ENCODE assay signal across 8 cellular contexts in genomic region chr11:44565746-44566558, GRCh38. TPM values are rescaled to one million over a fixed set of nuclear protein-coding genes. Genes with fewer than 3 reads are reported as not detected.
A peak's percentile ranks its signal among the peaks of the same experiment; 100 is the strongest.
DNase-seq lines count a peak whose midpoint lies in the region; ATAC-seq and TF ChIP-seq lines count a peak whose summit lies in the region.

No MANE protein-coding gene starts in this region.

- TF ChIP-seq CTCF in gastroesophageal sphincter (IDR thresholded peaks at IDR 0.05) (no peak), endothelial cell (IDR thresholded peaks at IDR 0.05; ENCODE audit: unreplicated experiment) (no peak)

- H3K27me3 ChIP-seq in SJSA1 (replicated peaks) (no peaks in the 10 kb centered on the region), gastroesophageal sphincter (no peaks in the 10 kb centered on the region)

- peak; percentile 71 for DNase-seq in NCI-H748 (lab: John Stamatoyannopoulos, UW; ENCODE audit: unreplicated experiment)
- DNase-seq in NCI-H748 treated with DMSO at 0.1 percent for 48 hours (lab: John Stamatoyannopoulos, UW): no peak
- no peak for DNase-seq in SJSA1 (ENCODE audit: low read depth in 1 of 2, low spot score in 2 of 2)
- no peak for DNase-seq in stimulated activated effector memory CD8-positive, alpha-beta T cell treated with anti-CD3 and anti-CD28 coated beads, Interleukin-12 subunit alpha, Interleukin-12 subunit beta, amount 100 ng/mL, for 72 hours (ENCODE audit: low spot score in 2 of 2)
- DNase-seq in endothelial cell (ENCODE audit: low spot score): no peak
- no peak for DNase-seq in SKM-1 (lab: John Stamatoyannopoulos, UW; ENCODE audit: unreplicated experiment)

- H3K4me1 Mint-ChIP-seq in stimulated activated effector memory CD8-positive, alpha-beta T cell treated with anti-CD3 and anti-CD28 coated beads, Interleukin-12 subunit alpha, Interleukin-12 subunit beta, amount 100 ng/mL, for 72 hours: peaks cover 49% of the 10 kb centered on the region
- H3K4me1 Mint-ChIP-seq in endothelial cell (ENCODE audit: unreplicated experiment): peaks cover 31% of the 10 kb centered on the region

- H3K4me1 ChIP-seq in SJSA1 (replicated peaks) (peaks cover 55% of the 10 kb centered on the region), gastroesophageal sphincter (peaks cover 5 to 77% (median 33%) of the 10 kb centered on the region in 3 donors)

- H3K9me3 Mint-ChIP-seq in stimulated activated effector memory CD8-positive, alpha-beta T cell treated with anti-CD3 and anti-CD28 coated beads, Interleukin-12 subunit alpha, Interleukin-12 subunit beta, amount 100 ng/mL, for 72 hours: no peaks in the 10 kb centered on the region
- H3K9me3 Mint-ChIP-seq in endothelial cell (ENCODE audit: unreplicated experiment): no peaks in the 10 kb centered on the region

- H3K4me3 ChIP-seq in SJSA1 (peak overlapping the region; percentile 44), gastroesophageal sphincter (peak overlapping the region; percentile 61 to 81)

- H3K27ac Mint-ChIP-seq in stimulated activated effector memory CD8-positive, alpha-beta T cell treated with anti-CD3 and anti-CD28 coated beads, Interleukin-12 subunit alpha, Interleukin-12 subunit beta, amount 100 ng/mL, for 72 hours: peak overlapping the region; percentile 91
- H3K27ac Mint-ChIP-seq in endothelial cell (ENCODE audit: unreplicated experiment): no peak overlapping the region

- H3K36me3 Mint-ChIP-seq in stimulated activated effector memory CD8-positive, alpha-beta T cell treated with anti-CD3 and anti-CD28 coated beads, Interleukin-12 subunit alpha, Interleukin-12 subunit beta, amount 100 ng/mL, for 72 hours: peaks cover 38% of the 10 kb centered on the region
- H3K36me3 Mint-ChIP-seq in endothelial cell (ENCODE audit: low read depth, unreplicated experiment): peaks cover 4% of the 10 kb centered on the region

- no peak for TF ChIP-seq EP300 in gastroesophageal sphincter (IDR thresholded peaks at IDR 0.05)

- ATAC-seq in gastroesophageal sphincter (no peak), GM21737 (IDR thresholded peaks at IDR 0.05; ENCODE audit: unreplicated experiment) (no peak)
- no peak for ATAC-seq in stimulated activated effector memory CD8-positive, alpha-beta T cell treated with anti-CD3 and anti-CD28 coated beads, Interleukin-12 subunit alpha, Interleukin-12 subunit beta, amount 100 ng/mL, for 72 hours

- H3K9me3 ChIP-seq in SJSA1 (replicated peaks): no peaks in the 10 kb centered on the region
- no peaks in the 10 kb centered on the region for H3K9me3 ChIP-seq in gastroesophageal sphincter

- 0 to 71% methylated on average over 1 to 3 of the region's 29 CpGs for WGBS in gastroesophageal sphincter (ENCODE audit: low coverage in 1 of 2), 2 donors

- H3K27ac ChIP-seq in SJSA1: no peak overlapping the region
- peak overlapping the region; percentile 46 to 94 (median 73) for H3K27ac ChIP-seq in gastroesophageal sphincter

- no peak for TF ChIP-seq POLR2A in gastroesophageal sphincter (IDR thresholded peaks at IDR 0.05)

- H3K36me3 ChIP-seq in SJSA1 (no peaks in the 10 kb centered on the region), gastroesophageal sphincter (peaks cover 0 to 1% of the 10 kb centered on the region in 2 donors)

- H3K27me3 Mint-ChIP-seq in endothelial cell (ENCODE audit: unreplicated experiment): peaks cover 20% of the 10 kb centered on the region

- H3K4me3 Mint-ChIP-seq in stimulated activated effector memory CD8-positive, alpha-beta T cell treated with anti-CD3 and anti-CD28 coated beads, Interleukin-12 subunit alpha, Interleukin-12 subunit beta, amount 100 ng/mL, for 72 hours: peak overlapping the region; percentile 85
- H3K4me3 Mint-ChIP-seq in endothelial cell (ENCODE audit: unreplicated experiment): no peak overlapping the region

RNA-seq across cellular contexts. Expression of gene CD82, which starts 0.5 kb away (rescaled TPM):
- 14.5 and 15.5 TPM in 2 replicates for total RNA-seq in SJSA1 (2014; rRNA removed; shearing (Covaris generic))
- 10 to 100 TPM; 12.7 to 24.0 (median 19.1) TPM for total RNA-seq in gastroesophageal sphincter
- total RNA-seq in endothelial cell (ENCODE audit: unreplicated experiment): 16.1 TPM
